ENCODE assay signal across 23 cellular contexts in the genomic region with DNA sequence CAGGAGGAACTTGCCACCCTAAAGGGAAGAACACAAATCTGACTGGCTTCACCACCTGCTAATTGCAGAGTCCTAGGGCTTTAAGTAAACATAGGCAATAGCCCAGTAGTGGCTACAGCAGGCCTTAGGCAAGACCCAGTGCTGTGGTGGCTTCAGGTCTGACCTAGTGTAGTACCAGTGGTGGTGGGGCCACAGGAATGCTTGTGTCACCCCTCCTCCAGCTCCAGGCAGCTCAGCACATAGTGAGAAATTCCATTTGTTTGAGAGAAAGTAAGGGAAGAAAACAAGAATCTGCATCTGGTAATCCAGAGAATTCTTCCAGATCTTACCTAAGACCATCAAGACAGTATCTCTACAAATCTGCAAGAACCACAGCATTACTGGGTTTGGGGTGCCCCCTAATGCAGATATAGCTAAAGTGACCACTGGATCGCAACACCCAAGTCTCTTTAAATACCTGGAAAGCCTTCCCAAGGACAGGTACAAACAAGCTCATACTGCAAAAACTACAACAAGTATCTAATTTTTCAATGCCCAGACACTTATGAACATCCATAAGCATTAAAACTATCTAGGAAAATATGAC.
DNase-seq lines count a peak whose midpoint lies in the region; ATAC-seq and TF ChIP-seq lines count a peak whose summit lies in the region.
"Had no signal": no experiment of that assay in that cellular context is flagged by ENCODE, and none has a peak within 500 bp of the region (broad histone marks: within the 10 kb centered on the region; RNA-seq: fewer than 3 reads in every experiment).

No MANE protein-coding gene starts in this region.

- peaks cover 7% of the 10 kb centered on the region for H3K9me3 ChIP-seq in adipocyte (ENCODE audit: control insufficient read depth, low read length)
- H3K9me3 ChIP-seq: gastrocnemius medialis, left lung, prostate gland, SK-N-SH had no signal

- H3K36me3 Mint-ChIP-seq in GM23338 (ENCODE audit: low read depth) = no peaks in the 10 kb centered on the region
- H3K36me3 Mint-ChIP-seq in natural killer cell = no peaks in the 10 kb centered on the region

- 0 out of 2 replicates have a peak overlapping the region, but pooled peaks have one; percentile 21 for H3K27ac Mint-ChIP-seq in GM23338
- no peak overlapping the region for H3K27ac Mint-ChIP-seq in natural killer cell
- H3K27ac Mint-ChIP-seq: activated naive CD8-positive, alpha-beta T cell treated with anti-CD3 and anti-CD28 coated beads, Interleukin-2, amount 50 U/mL, for 24 hours; B cell; stimulated activated naive CD8-positive, alpha-beta T cell treated with anti-CD3 and anti-CD28 coated beads, Interleukin-15, Interleukin-2, amounts not matched to agents 100 ng/mL and 50 ng/mL, for 24 hours had no signal

- no peak overlapping the region for H3K27ac ChIP-seq in GM23338 (ENCODE audit: low read depth)
- H3K27ac ChIP-seq: gastrocnemius medialis, left lung, prostate gland, WERI-Rb-1 had no signal

- H3K27me3 Mint-ChIP-seq in GM23338 (ENCODE audit: insufficient read depth, low read depth, poor library complexity) = no peaks in the 10 kb centered on the region
- H3K27me3 Mint-ChIP-seq in natural killer cell (ENCODE audit: low read depth in 2 of 2) = no peaks in the 10 kb centered on the region
- H3K27me3 Mint-ChIP-seq: activated naive CD8-positive, alpha-beta T cell treated with anti-CD3 and anti-CD28 coated beads, Interleukin-2, amount 50 U/mL, for 24 hours; B cell; stimulated activated naive CD8-positive, alpha-beta T cell treated with anti-CD3 and anti-CD28 coated beads, Interleukin-15, Interleukin-2, amounts not matched to agents 100 ng/mL and 50 ng/mL, for 24 hours had no signal

- intact Hi-C loops in natural killer cell (cut with micrococcal nuclease) = no loop called here

- H3K4me2 ChIP-seq in GM23338 = no peak overlapping the region
- H3K4me2 ChIP-seq: SK-N-SH, smooth muscle cell had no signal

- H3K4me3 ChIP-seq in GM23338 (no peak overlapping the region), adipocyte (ENCODE audit: low read length) (no peak overlapping the region), retinal pigment epithelial cell (ENCODE audit: low read length) (no peak overlapping the region)
- H3K4me3 ChIP-seq: gastrocnemius medialis, left lung, prostate gland, smooth muscle cell had no signal

- no peaks in the 10 kb centered on the region for H3F3A ChIP-seq in GM23338 (replicated peaks; ENCODE audit: low read depth)

- H3K9me3 Mint-ChIP-seq in GM23338 (no peaks in the 10 kb centered on the region; the same call in 2 of the 3 replicates), natural killer cell (peaks cover 3 to 6% of the 10 kb centered on the region in 2 donors)
- H3K9me3 Mint-ChIP-seq: activated naive CD8-positive, alpha-beta T cell treated with anti-CD3 and anti-CD28 coated beads, Interleukin-2, amount 50 U/mL, for 24 hours; stimulated activated naive CD8-positive, alpha-beta T cell treated with anti-CD3 and anti-CD28 coated beads, Interleukin-15, Interleukin-2, amounts not matched to agents 100 ng/mL and 50 ng/mL, for 24 hours had no signal

- no peaks in the 10 kb centered on the region for H4K20me1 ChIP-seq in GM23338 (replicated peaks; ENCODE audit: insufficient read depth)

- ATAC-seq in GM23338 = peak; percentile 86
- no peak for ATAC-seq in natural killer cell
- no peak for ATAC-seq in GM21515 (IDR thresholded peaks at IDR 0.05; ENCODE audit: unreplicated experiment)
- ATAC-seq: activated naive CD8-positive, alpha-beta T cell treated with anti-CD3 and anti-CD28 coated beads, Interleukin-2, amount 50 U/mL, for 24 hours; gastrocnemius medialis; left lung had no signal

- H3K4me3 Mint-ChIP-seq in GM23338 = no peak overlapping the region
- H3K4me3 Mint-ChIP-seq in natural killer cell = no peak overlapping the region
- H3K4me3 Mint-ChIP-seq: activated naive CD8-positive, alpha-beta T cell treated with anti-CD3 and anti-CD28 coated beads, Interleukin-2, amount 50 U/mL, for 24 hours; B cell; stimulated activated naive CD8-positive, alpha-beta T cell treated with anti-CD3 and anti-CD28 coated beads, Interleukin-15, Interleukin-2, amounts not matched to agents 100 ng/mL and 50 ng/mL, for 24 hours had no signal

- peak; percentile 62 for DNase-seq in GM23338 (ENCODE audit: low spot score)
- peak; percentile 1 for DNase-seq in adipocyte (ENCODE audit: low read depth)
- DNase-seq in foreskin melanocyte = peak; percentile 11
- DNase-seq in retinal pigment epithelial cell (ENCODE audit: low read depth) = no peak
- DNase-seq in natural killer cell = no peak
- no peak for DNase-seq in SHP77 treated with DMSO at 0.1 percent for 48 hours (lab: John Stamatoyannopoulos, UW)
- DNase-seq: activated CD8-positive, alpha-beta memory T cell treated with anti-CD3 and anti-CD28 coated beads, Interleukin-2, amount 50 U/mL, for 48 hours; activated effector memory CD4-positive, alpha-beta T cell treated with Interleukin-2 at 50 U/mL for 16 hours; activated naive CD8-positive, alpha-beta T cell treated with anti-CD3 and anti-CD28 coated beads, Interleukin-2, amount 50 U/mL, for 24 hours; gastrocnemius medialis; left lung; NCI-H1694 treated with DMSO at 0.1 percent for 48 hours; NCI-H2227 treated with DMSO at 0.1 percent for 48 hours; NCI-H774; SK-N-SH; stimulated activated CD4-positive, alpha-beta T cell treated with anti-CD3 and anti-CD28 coated beads, Interleukin-4, amount 100 ng/mL, for 24 hours; trophoblast cell; WERI-Rb-1 had no signal

- H3K9me2 ChIP-seq in GM23338 (ENCODE audit: insufficient read depth) = no peaks in the 10 kb centered on the region
- H3K9me2 ChIP-seq: SK-N-SH had no signal

- peaks cover 6% of the 10 kb centered on the region; the same call in 1 of the 2 replicates for H3K4me1 ChIP-seq in GM23338 (ENCODE audit: insufficient read depth)
- no peaks in the 10 kb centered on the region for H3K4me1 ChIP-seq in adipocyte (ENCODE audit: control insufficient read depth, insufficient read depth, low read length)
- H3K4me1 ChIP-seq: gastrocnemius medialis, left lung, prostate gland had no signal

- no peaks in the 10 kb centered on the region for H3K79me2 ChIP-seq in GM23338 (replicated peaks; ENCODE audit: insufficient read depth)

- H3K36me3 ChIP-seq in GM23338 (ENCODE audit: insufficient read depth) = no peaks in the 10 kb centered on the region
- no peaks in the 10 kb centered on the region for H3K36me3 ChIP-seq in adipocyte (ENCODE audit: control insufficient read depth, insufficient read depth, low read length, severe bottlenecking)
- H3K36me3 ChIP-seq: gastrocnemius medialis, left lung, prostate gland, WERI-Rb-1 had no signal

- TF ChIP-seq CTCF in GM23338 (conservative IDR thresholded peaks at IDR 0.05; ENCODE audit: low read depth in 2 of 2) (peak; percentile 56 to 69), retinal pigment epithelial cell (conservative IDR thresholded peaks at IDR 0.05; ENCODE audit: low read depth, low read length) (peak; percentile 9), natural killer cell (IDR thresholded peaks at IDR 0.05) (no peak)

- H3K27me3 ChIP-seq in GM23338 (ENCODE audit: insufficient read depth) (no peaks in the 10 kb centered on the region), adipocyte (replicated peaks; ENCODE audit: control insufficient read depth, insufficient read depth, low read length) (no peaks in the 10 kb centered on the region)
- H3K27me3 ChIP-seq: gastrocnemius medialis, left lung had no signal

- no peak overlapping the region for H3K9ac ChIP-seq in adipocyte (ENCODE audit: low read length)
- H3K9ac ChIP-seq: SK-N-SH had no signal

- peaks cover 12% of the 10 kb centered on the region; the same call in 2 of the 3 replicates for H3K4me1 Mint-ChIP-seq in GM23338
- no peaks in the 10 kb centered on the region for H3K4me1 Mint-ChIP-seq in natural killer cell
- H3K4me1 Mint-ChIP-seq: activated naive CD8-positive, alpha-beta T cell treated with anti-CD3 and anti-CD28 coated beads, Interleukin-2, amount 50 U/mL, for 24 hours; B cell had no signal

- no peak overlapping the region for H2AFZ ChIP-seq in GM23338

Comparison
In these comparisons a context has a peak if more than half of its experiments do, and no peak if none do; other contexts are left out.
1. DNase-seq: peak in GM23338 (single experiment), adipocyte (single experiment) and foreskin melanocyte (single experiment); none in retinal pigment epithelial cell (single experiment), natural killer cell (single experiment) and SHP77 treated with DMSO at 0.1 percent for 48 hours (single experiment).